In genomic region chr1:182588460-182589396, GRCh38 we compare ENCODE assay signal across 8 cellular contexts. TPM values are rescaled to one million over a fixed set of nuclear protein-coding genes. Genes with fewer than 3 reads are reported as not detected.
DNase-seq lines count a peak whose midpoint lies in the region; ATAC-seq, FAIRE-seq and TF ChIP-seq lines count a peak whose summit lies in the region.

A gene with protein sequence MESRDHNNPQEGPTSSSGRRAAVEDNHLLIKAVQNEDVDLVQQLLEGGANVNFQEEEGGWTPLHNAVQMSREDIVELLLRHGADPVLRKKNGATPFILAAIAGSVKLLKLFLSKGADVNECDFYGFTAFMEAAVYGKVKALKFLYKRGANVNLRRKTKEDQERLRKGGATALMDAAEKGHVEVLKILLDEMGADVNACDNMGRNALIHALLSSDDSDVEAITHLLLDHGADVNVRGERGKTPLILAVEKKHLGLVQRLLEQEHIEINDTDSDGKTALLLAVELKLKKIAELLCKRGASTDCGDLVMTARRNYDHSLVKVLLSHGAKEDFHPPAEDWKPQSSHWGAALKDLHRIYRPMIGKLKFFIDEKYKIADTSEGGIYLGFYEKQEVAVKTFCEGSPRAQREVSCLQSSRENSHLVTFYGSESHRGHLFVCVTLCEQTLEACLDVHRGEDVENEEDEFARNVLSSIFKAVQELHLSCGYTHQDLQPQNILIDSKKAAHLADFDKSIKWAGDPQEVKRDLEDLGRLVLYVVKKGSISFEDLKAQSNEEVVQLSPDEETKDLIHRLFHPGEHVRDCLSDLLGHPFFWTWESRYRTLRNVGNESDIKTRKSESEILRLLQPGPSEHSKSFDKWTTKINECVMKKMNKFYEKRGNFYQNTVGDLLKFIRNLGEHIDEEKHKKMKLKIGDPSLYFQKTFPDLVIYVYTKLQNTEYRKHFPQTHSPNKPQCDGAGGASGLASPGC (minus strand): TSS chr1:182589256. CDS start chr1:182586806, 2,450 bp downstream.

- ATAC-seq in GM21717 (IDR thresholded peaks at IDR 0.05; ENCODE audit: unreplicated experiment), result peak; percentile 93

- H3K36me3 ChIP-seq in KOPT-K1 (ENCODE audit: insufficient read depth, low read length) (no peaks in the 10 kb centered on the region), bronchial epithelial cell (ENCODE audit: control insufficient read depth, insufficient read depth, low read length) (no peaks in the 10 kb centered on the region)

- H3K27ac ChIP-seq in KOPT-K1 (ENCODE audit: low read depth, low read length, poor library complexity, severe bottlenecking), result peak within 1 kb of the TSS; percentile 93
- H3K27ac ChIP-seq in skin epidermis, result peak within 1 kb of the TSS; percentile 86 to 99 (median 93)

- H3K9me3 Mint-ChIP-seq in immature natural killer cell, result no peaks in the 10 kb centered on the region

- peak within 1 kb of the TSS; percentile 96 to 100 (median 98) for H3K4me3 Mint-ChIP-seq in immature natural killer cell

- DNase-seq in GDM1 (lab: John Stamatoyannopoulos, UW), result peak; percentile 50
- DNase-seq in UCSD-AML1 (lab: John Stamatoyannopoulos, UW; ENCODE audit: unreplicated experiment), result peak; percentile 67
- DNase-seq in bronchial epithelial cell (ENCODE audit: low read depth), result peak; percentile 68
- DNase-seq in immature natural killer cell, result peak; percentile 60 to 70 (median 69)
- DNase-seq in mesenteric fat pad (ENCODE audit: low spot score), result no peak

- no peaks in the 10 kb centered on the region for H3K27me3 ChIP-seq in bronchial epithelial cell (ENCODE audit: control insufficient read depth, insufficient read depth, low read length)

- peaks cover 21 to 27% (median 25%) of the 10 kb centered on the region in 3 donors for H3K36me3 Mint-ChIP-seq in immature natural killer cell

- H3K4me1 Mint-ChIP-seq in immature natural killer cell, result peaks cover 50 to 58% of the 10 kb centered on the region in 2 donors

- peak within 1 kb of the TSS; percentile 98 to 100 (median 100) for H3K27ac Mint-ChIP-seq in immature natural killer cell

- H3K9me3 ChIP-seq in KOPT-K1 (ENCODE audit: insufficient read depth, low read length, poor library complexity, severe bottlenecking), result no peaks in the 10 kb centered on the region

- H3K27me3 Mint-ChIP-seq in immature natural killer cell (ENCODE audit: low read depth in 3 of 3), result peaks cover 0 to 7% (median 2%) of the 10 kb centered on the region in 3 donors

- TF ChIP-seq CTCF in bronchial epithelial cell (IDR thresholded peaks at IDR 0.05; ENCODE audit: insufficient read depth, low read length, severe bottlenecking), result no peak

- no peak for FAIRE-seq in bronchial epithelial cell (lab: Jason Lieb, UNC)

- peak within 1 kb of the TSS; percentile 63 for H3K4me3 ChIP-seq in bronchial epithelial cell (ENCODE audit: low read depth, low read length)
- peak within 1 kb of the TSS; percentile 36 to 73 (median 66) for H3K4me3 ChIP-seq in skin epidermis

RNA-seq across cellular contexts. Expression of the gene that starts here (rescaled TPM):
- total RNA-seq in bronchial epithelial cell (3.2 and 7.9 TPM in 2 replicates), mesenteric fat pad (7.3 TPM)
- 1 to 10 TPM; 2.0 to 5.7 (median 2.8) TPM for polyA plus RNA-seq in immature natural killer cell
